32 cellular contexts compared by ENCODE assay signal in the genomic region with DNA sequence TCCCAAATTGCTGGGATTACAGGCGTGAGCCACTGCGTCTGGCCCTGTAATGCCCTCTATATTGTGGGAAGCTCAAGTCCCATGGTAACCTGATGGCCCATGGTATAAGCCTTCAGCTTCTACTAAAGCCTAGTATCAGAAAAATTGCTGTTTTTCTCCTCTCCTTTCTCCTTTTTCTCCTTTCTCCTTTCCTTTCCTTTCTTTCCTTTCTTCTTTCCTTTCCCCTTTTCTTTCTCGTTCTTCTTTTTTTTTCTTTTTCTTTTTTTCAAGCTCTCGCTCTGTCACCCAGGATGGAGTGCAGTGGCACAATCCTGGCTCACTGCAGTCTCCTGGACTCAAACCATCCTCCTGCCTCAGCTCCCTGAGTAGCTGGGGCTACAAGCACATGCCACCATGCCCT.
"Had no signal": no experiment of that assay in that cellular context is flagged by ENCODE, and none has a peak within 500 bp of the region (broad histone marks: within the 10 kb centered on the region; RNA-seq: fewer than 3 reads in every experiment).

No MANE protein-coding gene starts in this region.

- ATAC-seq: activated naive CD4-positive, alpha-beta T cell treated with anti-CD3 and anti-CD28 coated beads, Interleukin-2, amount 50 U/mL, for 72 hours; activated naive CD8-positive, alpha-beta T cell treated with anti-CD3 and anti-CD28 coated beads, Interleukin-2, amount 50 U/mL, for 24 hours; activated T-cell treated with anti-CD3 and anti-CD28 coated beads, Interleukin-2, amount 50 U/mL, for 4 hours; activated T-cell treated with anti-CD3 and anti-CD28 coated beads, Interleukin-2, amount 50 U/mL, for 72 hours; activated T-helper 17 cell treated with anti-CD3 and anti-CD28 coated beads, Interleukin-2, amount 50 U/mL, for 72 hours; body of pancreas had no signal

- H3K9me3 ChIP-seq: adrenal gland, ascending aorta, body of pancreas, breast epithelium had no signal

- H3K4me1 ChIP-seq: adrenal gland, ascending aorta, body of pancreas, breast epithelium had no signal

- H3K36me3 ChIP-seq: adrenal gland, ascending aorta, brain microvascular endothelial cell, breast epithelium, cardiac muscle cell had no signal

- FAIRE-seq: bronchial epithelial cell had no signal

- H3K27ac ChIP-seq: adrenal gland, ascending aorta, body of pancreas, brain microvascular endothelial cell, breast epithelium, cardiac muscle cell had no signal

- H3K27me3 ChIP-seq: adrenal gland, ascending aorta, body of pancreas, brain microvascular endothelial cell, cardiac muscle cell had no signal

- H3K4me3 ChIP-seq: adrenal gland, ascending aorta, body of pancreas, breast epithelium, cardiac muscle cell had no signal

- DNase-seq: activated effector memory CD4-positive, alpha-beta T cell treated with anti-CD3 and anti-CD28 coated beads, Interleukin-2, amount 50 U/mL, for 16 hours; activated effector memory CD4-positive, alpha-beta T cell treated with Interleukin-2 at 50 U/mL for 16 hours; activated gamma-delta T cell; activated gamma-delta T cell treated with Interleukin-2 at 50 U/mL for 16 hours; activated naive CD4-positive, alpha-beta T cell; activated naive CD4-positive, alpha-beta T cell treated with anti-CD3 and anti-CD28 coated beads for 36 hours; activated naive CD4-positive, alpha-beta T cell treated with anti-CD3 and anti-CD28 coated beads, Interleukin-2, amount 10 ng/mL, durations not matched to agents 7 days and 5 days; activated naive CD4-positive, alpha-beta T cell treated with anti-CD3 and anti-CD28 coated beads, Interleukin-2, amount 50 U/mL, for 16 hours; activated naive CD4-positive, alpha-beta T cell treated with Interleukin-2 at 50 U/mL for 16 hours; activated naive CD8-positive, alpha-beta T cell treated with anti-CD3 and anti-CD28 coated beads for 36 hours; activated naive CD8-positive, alpha-beta T cell treated with anti-CD3 and anti-CD28 coated beads, Interleukin-2, amount 10 ng/mL, durations not matched to agents 7 days and 5 days; activated naive CD8-positive, alpha-beta T cell treated with anti-CD3 and anti-CD28 coated beads, Interleukin-2, amount 50 U/mL, for 24 hours; activated T-cell treated with anti-CD3 and anti-CD28 coated beads, Interleukin-2, amount 50 U/mL, for 24 hours; activated T-cell treated with anti-CD3 and anti-CD28 coated beads, Interleukin-2, amount 50 U/mL, for 4 hours; activated T-cell treated with anti-CD3 and anti-CD28 coated beads, Interleukin-2, amount 50 U/mL, for 48 hours; activated T-cell treated with anti-CD3 and anti-CD28 coated beads, Interleukin-2, amount 50 U/mL, for 72 hours; adrenal gland; amniotic stem cell; amygdala; anterior cingulate cortex; aorta; body of pancreas; brain microvascular endothelial cell; caudate nucleus; central memory CD4-positive, alpha-beta T cell; cerebellar nuclear complex had no signal
